1 cellular context compared by ENCODE assay signal in the genomic region with DNA sequence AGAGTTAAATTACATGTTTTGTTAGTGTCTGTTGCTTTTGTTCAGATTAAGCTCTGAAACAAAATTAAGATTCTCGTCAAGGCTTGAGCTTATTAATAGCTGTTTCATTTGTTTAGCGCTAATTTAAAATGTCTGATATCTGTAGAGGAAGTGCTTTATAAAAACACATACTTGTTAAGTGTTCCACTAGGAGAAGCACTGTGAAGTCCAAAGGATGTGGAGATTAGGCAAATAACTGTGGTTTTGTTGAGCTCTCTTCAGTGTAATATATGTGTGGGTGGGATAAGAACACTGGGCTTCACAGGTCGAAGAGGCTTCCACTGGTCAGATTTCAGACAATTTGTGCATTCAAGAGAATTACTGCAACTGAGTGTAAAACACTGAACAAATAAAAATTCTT.
TF ChIP-seq lines count a peak whose summit lies in the region.

No MANE protein-coding gene starts in this region.

TF ChIP-seq in GM23338, 12 proteins besides CTCF, POLR2A, EP300 and RAD21 (continued from another document):
- TF ChIP-seq, protein P1, sequence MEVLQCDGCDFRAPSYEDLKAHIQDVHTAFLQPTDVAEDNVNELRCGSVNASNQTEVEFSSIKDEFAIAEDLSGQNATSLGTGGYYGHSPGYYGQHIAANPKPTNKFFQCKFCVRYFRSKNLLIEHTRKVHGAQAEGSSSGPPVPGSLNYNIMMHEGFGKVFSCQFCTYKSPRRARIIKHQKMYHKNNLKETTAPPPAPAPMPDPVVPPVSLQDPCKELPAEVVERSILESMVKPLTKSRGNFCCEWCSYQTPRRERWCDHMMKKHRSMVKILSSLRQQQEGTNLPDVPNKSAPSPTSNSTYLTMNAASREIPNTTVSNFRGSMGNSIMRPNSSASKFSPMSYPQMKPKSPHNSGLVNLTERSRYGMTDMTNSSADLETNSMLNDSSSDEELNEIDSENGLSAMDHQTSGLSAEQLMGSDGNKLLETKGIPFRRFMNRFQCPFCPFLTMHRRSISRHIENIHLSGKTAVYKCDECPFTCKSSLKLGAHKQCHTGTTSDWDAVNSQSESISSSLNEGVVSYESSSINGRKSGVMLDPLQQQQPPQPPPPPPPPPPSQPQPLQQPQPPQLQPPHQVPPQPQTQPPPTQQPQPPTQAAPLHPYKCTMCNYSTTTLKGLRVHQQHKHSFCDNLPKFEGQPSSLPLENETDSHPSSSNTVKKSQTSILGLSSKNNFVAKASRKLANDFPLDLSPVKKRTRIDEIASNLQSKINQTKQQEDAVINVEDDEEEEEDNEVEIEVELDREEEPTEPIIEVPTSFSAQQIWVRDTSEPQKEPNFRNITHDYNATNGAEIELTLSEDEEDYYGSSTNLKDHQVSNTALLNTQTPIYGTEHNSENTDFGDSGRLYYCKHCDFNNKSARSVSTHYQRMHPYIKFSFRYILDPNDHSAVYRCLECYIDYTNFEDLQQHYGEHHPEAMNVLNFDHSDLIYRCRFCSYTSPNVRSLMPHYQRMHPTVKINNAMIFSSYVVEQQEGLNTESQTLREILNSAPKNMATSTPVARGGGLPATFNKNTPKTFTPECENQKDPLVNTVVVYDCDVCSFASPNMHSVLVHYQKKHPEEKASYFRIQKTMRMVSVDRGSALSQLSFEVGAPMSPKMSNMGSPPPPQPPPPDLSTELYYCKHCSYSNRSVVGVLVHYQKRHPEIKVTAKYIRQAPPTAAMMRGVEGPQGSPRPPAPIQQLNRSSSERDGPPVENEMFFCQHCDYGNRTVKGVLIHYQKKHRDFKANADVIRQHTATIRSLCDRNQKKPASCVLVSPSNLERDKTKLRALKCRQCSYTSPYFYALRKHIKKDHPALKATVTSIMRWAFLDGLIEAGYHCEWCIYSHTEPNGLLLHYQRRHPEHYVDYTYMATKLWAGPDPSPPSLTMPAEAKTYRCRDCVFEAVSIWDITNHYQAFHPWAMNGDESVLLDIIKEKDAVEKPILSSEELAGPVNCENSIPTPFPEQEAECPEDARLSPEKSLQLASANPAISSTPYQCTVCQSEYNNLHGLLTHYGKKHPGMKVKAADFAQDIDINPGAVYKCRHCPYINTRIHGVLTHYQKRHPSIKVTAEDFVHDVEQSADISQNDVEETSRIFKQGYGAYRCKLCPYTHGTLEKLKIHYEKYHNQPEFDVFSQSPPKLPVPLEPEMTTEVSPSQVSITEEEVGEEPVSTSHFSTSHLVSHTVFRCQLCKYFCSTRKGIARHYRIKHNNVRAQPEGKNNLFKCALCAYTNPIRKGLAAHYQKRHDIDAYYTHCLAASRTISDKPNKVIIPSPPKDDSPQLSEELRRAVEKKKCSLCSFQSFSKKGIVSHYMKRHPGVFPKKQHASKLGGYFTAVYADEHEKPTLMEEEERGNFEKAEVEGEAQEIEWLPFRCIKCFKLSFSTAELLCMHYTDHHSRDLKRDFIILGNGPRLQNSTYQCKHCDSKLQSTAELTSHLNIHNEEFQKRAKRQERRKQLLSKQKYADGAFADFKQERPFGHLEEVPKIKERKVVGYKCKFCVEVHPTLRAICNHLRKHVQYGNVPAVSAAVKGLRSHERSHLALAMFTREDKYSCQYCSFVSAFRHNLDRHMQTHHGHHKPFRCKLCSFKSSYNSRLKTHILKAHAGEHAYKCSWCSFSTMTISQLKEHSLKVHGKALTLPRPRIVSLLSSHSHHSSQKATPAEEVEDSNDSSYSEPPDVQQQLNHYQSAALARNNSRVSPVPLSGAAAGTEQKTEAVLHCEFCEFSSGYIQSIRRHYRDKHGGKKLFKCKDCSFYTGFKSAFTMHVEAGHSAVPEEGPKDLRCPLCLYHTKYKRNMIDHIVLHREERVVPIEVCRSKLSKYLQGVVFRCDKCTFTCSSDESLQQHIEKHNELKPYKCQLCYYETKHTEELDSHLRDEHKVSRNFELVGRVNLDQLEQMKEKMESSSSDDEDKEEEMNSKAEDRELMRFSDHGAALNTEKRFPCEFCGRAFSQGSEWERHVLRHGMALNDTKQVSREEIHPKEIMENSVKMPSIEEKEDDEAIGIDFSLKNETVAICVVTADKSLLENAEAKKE (CRISPR knock-in tag; IDR thresholded peaks at IDR 0.05), result no peak
